Comparison of ENCODE assay signal across 15 cellular contexts in the genomic region with DNA sequence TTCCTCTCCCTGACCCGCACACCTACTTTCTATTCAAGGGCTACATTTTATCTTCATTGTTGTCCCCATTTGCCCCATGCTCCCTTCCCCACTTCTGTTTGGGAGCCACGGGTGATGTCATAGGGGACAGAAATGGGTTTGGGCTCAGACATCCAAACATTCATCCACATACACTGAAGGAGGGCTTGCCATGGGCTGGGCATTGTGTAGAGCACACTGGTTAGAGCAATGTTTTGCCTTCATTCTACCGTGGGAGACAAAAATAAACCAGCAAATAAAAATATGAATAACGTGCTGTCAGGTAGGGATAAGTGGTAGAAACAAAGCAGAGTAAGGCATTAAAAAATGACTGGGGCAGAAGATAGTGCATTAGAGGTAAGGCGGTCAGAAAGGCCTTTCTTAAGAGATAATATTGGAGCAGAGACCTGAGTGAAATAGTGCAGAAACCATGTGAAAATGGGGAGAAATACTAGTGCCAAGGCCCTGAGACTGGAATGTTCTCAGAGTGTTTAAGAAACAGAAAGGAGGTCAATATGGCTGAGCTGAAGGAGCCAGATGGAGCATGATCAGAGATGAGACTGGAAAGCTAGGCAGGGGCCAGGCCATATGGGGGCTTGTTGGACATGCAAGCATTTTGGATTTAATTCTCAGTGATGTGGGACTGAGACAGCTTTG. TPM values are rescaled to one million over a fixed set of nuclear protein-coding genes. Genes with fewer than 3 reads are reported as not detected.
DNase-seq lines count a peak whose midpoint lies in the region; ATAC-seq lines count a peak whose summit lies in the region.
"Had no signal": no experiment of that assay in that cellular context is flagged by ENCODE, and none has a peak within 500 bp of the region (broad histone marks: within the 10 kb centered on the region; RNA-seq: fewer than 3 reads in every experiment).

No MANE protein-coding gene starts in this region.

- H3K27me3 ChIP-seq in adipocyte (replicated peaks; ENCODE audit: control insufficient read depth, insufficient read depth, low read length) (no peaks in the 10 kb centered on the region), subcutaneous abdominal adipose tissue (ENCODE audit: control insufficient read depth in 5 of 5, insufficient read depth in 4 of 5, low read length in 5 of 5) (no peaks in the 10 kb centered on the region)

- peak overlapping the region; percentile 25 for H3K4me3 ChIP-seq in adipocyte (ENCODE audit: low read length)
- no peak overlapping the region for H3K4me3 ChIP-seq in subcutaneous abdominal adipose tissue (ENCODE audit: low read depth in 1 of 5, low read length in 5 of 5)

- H3K9me3 ChIP-seq in adipocyte (ENCODE audit: control insufficient read depth, low read length) (no peaks in the 10 kb centered on the region), subcutaneous abdominal adipose tissue (ENCODE audit: control insufficient read depth in 5 of 5, low read length in 5 of 5) (no peaks in the 10 kb centered on the region)

- in situ Hi-C loops in G401 (cut with HindIII; ENCODE audit: low sequenced_read_pairs): no loop called here

- H3K9ac ChIP-seq in adipocyte (ENCODE audit: low read length) (peak overlapping the region; percentile 60), subcutaneous abdominal adipose tissue (ENCODE audit: low read length in 5 of 5) (no peak overlapping the region)

- peaks cover 24% of the 10 kb centered on the region for H3K4me1 ChIP-seq in adipocyte (ENCODE audit: control insufficient read depth, insufficient read depth, low read length)
- H3K4me1 ChIP-seq in subcutaneous abdominal adipose tissue (ENCODE audit: control insufficient read depth in 5 of 5, insufficient read depth in 5 of 5, low read length in 5 of 5): peaks cover 4 to 40% (median 25%) of the 10 kb centered on the region in 5 donors

- intact Hi-C loops in left ventricle myocardium superior (cut with micrococcal nuclease): no loop called here

- ATAC-seq in left ventricle myocardium superior: peak; percentile 92

- H3K27ac ChIP-seq in subcutaneous abdominal adipose tissue (ENCODE audit: low read depth, low read length) (peak overlapping the region; percentile 78), substantia nigra (ENCODE audit: low read depth, low read length, poor library complexity, severe bottlenecking) (no peak overlapping the region)

- DNase-seq in G401 (ENCODE audit: low spot score) (peak; percentile 68), adipocyte (ENCODE audit: low read depth) (no peak), left ventricle myocardium superior (no peak), substantia nigra (lab: John Stamatoyannopoulos, UW) (no peak), NCI-H1048 (lab: John Stamatoyannopoulos, UW) (no peak), mucosa of gallbladder (ENCODE audit: low spot score) (no peak)
- DNase-seq: Calu3; CD4-positive, CD25-positive, alpha-beta regulatory T cell; DMS79 treated with DMSO at 0.1 percent for 48 hours; GDM1; KG1; NCI-H1105; NCI-H1694 treated with DMSO at 0.1 percent for 48 hours; SIG-M5 had no signal

- no peaks in the 10 kb centered on the region for H3K36me3 ChIP-seq in adipocyte (ENCODE audit: control insufficient read depth, insufficient read depth, low read length, severe bottlenecking)
- no peaks in the 10 kb centered on the region for H3K36me3 ChIP-seq in subcutaneous abdominal adipose tissue (ENCODE audit: control insufficient read depth in 5 of 5, insufficient read depth in 5 of 5, low read length in 5 of 5)

RNA-seq across cellular contexts. Expression of gene CLSTN2, which starts 40.9 kb away (rescaled TPM):
- total RNA-seq in G401 (2014; rRNA removed; shearing (Covaris generic)): 4.9 and 5.2 TPM in 2 replicates
- 4.9 TPM for total RNA-seq in left ventricle myocardium superior
- 7.1 TPM for total RNA-seq in mucosa of gallbladder
- total RNA-seq: CD4-positive, CD25-positive, alpha-beta regulatory T cell had no signal
